Comparison of ENCODE assay signal across 8 cellular contexts in genomic region chr7:108000875-108001758, GRCh38. TPM values are rescaled to one million over a fixed set of nuclear protein-coding genes. Genes with fewer than 3 reads are reported as not detected.
DNase-seq lines count a peak whose midpoint lies in the region; ATAC-seq and TF ChIP-seq lines count a peak whose summit lies in the region.

No MANE protein-coding gene starts in this region.

- no peak overlapping the region for H3K27ac Mint-ChIP-seq in naive thymus-derived CD8-positive, alpha-beta T cell

- peaks cover 0 to 7% (median 4%) of the 10 kb centered on the region in 3 donors for H3K36me3 Mint-ChIP-seq in naive thymus-derived CD8-positive, alpha-beta T cell

- H3K9me3 ChIP-seq in esophagus (ENCODE audit: control insufficient read depth in 2 of 2, insufficient read depth in 1 of 2, low read depth in 1 of 2, low read length in 1 of 2) = no peaks in the 10 kb centered on the region

- DNase-seq in DMS53 treated with DMSO at 0.1 percent for 48 hours (lab: John Stamatoyannopoulos, UW; ENCODE audit: unreplicated experiment) = peak; percentile 43
- peak; percentile 30 for DNase-seq in SK-N-DZ (ENCODE audit: low spot score)
- DNase-seq in naive thymus-derived CD8-positive, alpha-beta T cell = no peak
- DNase-seq in GM20000 (ENCODE audit: low spot score) = no peak
- DNase-seq in SKM-1 (lab: John Stamatoyannopoulos, UW; ENCODE audit: unreplicated experiment) = no peak
- no peak for DNase-seq in NCI-H446 (lab: John Stamatoyannopoulos, UW)

- no peak for TF ChIP-seq CTCF in GM20000 (IDR thresholded peaks at IDR 0.05; ENCODE audit: extremely low read depth, missing control alignments)

- POLR2A ChIA-PET in naive thymus-derived CD8-positive, alpha-beta T cell (lab: Charles Lee) = no interaction called here

- H3K9me3 Mint-ChIP-seq in naive thymus-derived CD8-positive, alpha-beta T cell = peaks cover 0 to 3% (median 0%) of the 10 kb centered on the region in 9 donors

- H3K4me1 ChIP-seq in esophagus (ENCODE audit: control insufficient read depth in 2 of 2, insufficient read depth in 2 of 2, low read length in 1 of 2) = peaks cover 4 to 5% of the 10 kb centered on the region in 2 donors

- H3K4me3 ChIP-seq in esophagus (ENCODE audit: low read depth in 1 of 2, low read length in 2 of 2) = peak overlapping the region; percentile 65 to 70

- peaks cover 11 to 34% (median 25%) of the 10 kb centered on the region in 4 donors for H3K4me1 Mint-ChIP-seq in naive thymus-derived CD8-positive, alpha-beta T cell

- H3K27ac ChIP-seq in esophagus (ENCODE audit: low read depth in 2 of 2, low read length in 1 of 2) = peak overlapping the region; percentile 72 to 76

- no peaks in the 10 kb centered on the region for H3K27me3 ChIP-seq in esophagus (ENCODE audit: control insufficient read depth in 1 of 2, insufficient read depth in 2 of 2, low read length in 2 of 2)

- H3K27me3 Mint-ChIP-seq in naive thymus-derived CD8-positive, alpha-beta T cell = peaks cover 27 to 59% (median 56%) of the 10 kb centered on the region in 5 donors

- 20 to 25% methylated on average over 37 of the region's 37 CpGs for WGBS in esophagus, 2 donors

- peak overlapping the region; percentile 69 to 87 (median 79) for H3K4me3 Mint-ChIP-seq in naive thymus-derived CD8-positive, alpha-beta T cell

- no peaks in the 10 kb centered on the region for H3K36me3 ChIP-seq in esophagus (ENCODE audit: control insufficient read depth in 2 of 2, insufficient read depth in 2 of 2, low read length in 1 of 2)

- no peak for ATAC-seq in naive thymus-derived CD8-positive, alpha-beta T cell
- no peak for ATAC-seq in HG02763 (IDR thresholded peaks at IDR 0.05; ENCODE audit: unreplicated experiment)

RNA-seq across cellular contexts. Expression of gene LAMB1, which starts 1.8 kb away (rescaled TPM):
- 55.2 and 74.9 TPM in 2 replicates for polyA plus RNA-seq in SK-N-DZ (2014; cell fraction: cytosol; rRNA removed)
- 81.0 and 114 TPM in 2 replicates for polyA plus RNA-seq in SK-N-DZ (2014; cell fraction: nucleus; rRNA removed)
- 10 to 100 TPM; 25.2 to 27.5 TPM for polyA plus RNA-seq in esophagus
- 1 to 10 TPM in 1 of 2 experiments, under 1 TPM in 1; 0.13 to 1.5 TPM for total RNA-seq in naive thymus-derived CD8-positive, alpha-beta T cell
- under 1 TPM in 2 of 3 donors, not detected in 1; 0.37 to 0.77 TPM for polyA plus RNA-seq in naive thymus-derived CD8-positive, alpha-beta T cell

Comparison
In these comparisons a context has a peak if more than half of its experiments do, and no peak if none do; other contexts are left out.
1. DNase-seq: peak in DMS53 treated with DMSO at 0.1 percent for 48 hours (single experiment) and SK-N-DZ (single experiment); none in naive thymus-derived CD8-positive, alpha-beta T cell (0 of 10), GM20000 (single experiment), SKM-1 (single experiment) and NCI-H446 (0 of 2).
2. RNA of gene LAMB1, which starts 1.8 kb away (polyA plus RNA-seq): 25.2 to 27.5 TPM in esophagus; 0.37 to 0.77 TPM in naive thymus-derived CD8-positive, alpha-beta T cell; every median in the first group is over 10 times any median in the second.